Comparison of ENCODE assay signal across 8 cellular contexts in the genomic region with DNA sequence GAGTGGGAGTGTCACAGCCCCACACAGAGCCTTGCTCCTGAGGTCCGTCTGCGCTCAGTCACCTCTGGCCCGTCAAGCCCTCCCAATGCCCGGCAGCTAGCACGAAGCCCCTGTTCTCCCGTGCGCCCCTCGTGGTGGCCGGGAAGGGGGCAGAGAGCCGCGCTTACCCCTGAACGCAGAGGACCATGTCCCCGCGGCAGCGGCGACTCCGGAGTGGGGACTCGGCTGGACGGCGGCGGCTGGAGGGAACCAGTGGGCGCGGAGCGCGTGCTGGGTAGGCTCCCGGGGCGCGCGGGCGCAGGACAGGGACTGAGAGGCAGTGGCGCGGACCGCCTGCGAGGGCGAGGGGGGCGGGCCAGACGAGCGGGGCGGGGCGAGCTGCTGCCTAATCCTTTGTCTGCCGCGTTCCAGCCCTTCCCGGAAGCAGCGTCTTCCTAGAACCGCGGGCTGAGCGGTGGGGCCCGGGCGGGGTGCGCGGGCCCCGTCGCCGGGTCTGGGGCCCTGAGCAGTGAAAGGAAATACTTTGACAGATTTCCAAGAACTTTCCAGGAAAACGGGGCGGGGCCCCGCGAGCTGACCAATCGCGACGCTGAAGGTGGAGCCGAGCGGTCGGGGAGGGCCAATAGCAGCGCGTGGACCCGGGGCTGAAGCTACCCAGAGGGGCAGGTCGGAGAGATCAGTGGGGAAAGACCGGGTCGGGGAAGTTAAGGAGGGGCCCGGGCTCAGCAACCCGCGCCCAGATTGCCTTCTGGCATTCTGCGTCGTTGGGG. TPM values are rescaled to one million over a fixed set of nuclear protein-coding genes. Genes with fewer than 3 reads are reported as not detected.
DNase-seq lines count a peak whose midpoint lies in the region; ATAC-seq, FAIRE-seq and TF ChIP-seq lines count a peak whose summit lies in the region.

A gene with protein sequence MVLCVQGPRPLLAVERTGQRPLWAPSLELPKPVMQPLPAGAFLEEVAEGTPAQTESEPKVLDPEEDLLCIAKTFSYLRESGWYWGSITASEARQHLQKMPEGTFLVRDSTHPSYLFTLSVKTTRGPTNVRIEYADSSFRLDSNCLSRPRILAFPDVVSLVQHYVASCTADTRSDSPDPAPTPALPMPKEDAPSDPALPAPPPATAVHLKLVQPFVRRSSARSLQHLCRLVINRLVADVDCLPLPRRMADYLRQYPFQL (minus strand): TSS at position 311 of the 770 bp plus-strand sequence. CDS start 124 bp downstream, at position 187.

- DNase-seq in GM12892 (ENCODE audit: insufficient read length) (peak; percentile 89), NCI-H1105 treated with DMSO at 0.1 percent for 48 hours (lab: John Stamatoyannopoulos, UW) (peak; percentile 70), amniotic epithelial cell (ENCODE audit: low read depth) (peak; percentile 94), left ventricle myocardium superior (peak; percentile 97), pulmonary artery endothelial cell (ENCODE audit: low read depth, low spot score) (peak; percentile 74), vagina (ENCODE audit: extremely low spot score in 2 of 2) (peak in 1 of 2 donors; percentile 98)

- intact Hi-C loops in left ventricle myocardium superior (cut with micrococcal nuclease), result no loop called here
- intact Hi-C loops in vagina (cut with DNase I), result loop anchor here (1.0 kb wide), 1 partner anchor 40 kb away; no protein-coding TSS in a partner anchor

- peak within 1 kb of the TSS; percentile 79 to 89 for H3K4me3 ChIP-seq in vagina

- H3K27ac Mint-ChIP-seq in T-helper 1 cell treated with Interleukin-12 subunit alpha and Interleukin-12 subunit beta and Interleukin-4 antibody, amounts not matched to agents 30 μg/mL and 1 μg/mL, for 36 hours, result peak within 1 kb of the TSS; percentile 99

- TF ChIP-seq POLR2A in GM12892 (IDR thresholded peaks at IDR 0.05; ENCODE audit: low read depth, low read length) (peak; percentile 46; the same call in 1 of the 2 replicates), vagina (IDR thresholded peaks at IDR 0.05) (peak in 1 of 2 donors; percentile 90)

- peaks cover 68% of the 10 kb centered on the region for H3K4me1 ChIP-seq in vagina

- H3K36me3 ChIP-seq in vagina, result peaks cover 0 to 10% of the 10 kb centered on the region in 2 donors

- peak in 2 of 3 experiments; percentile 5 to 25 for TF ChIP-seq CTCF in vagina (IDR thresholded peaks at IDR 0.05)

- ATAC-seq in HG02678 (IDR thresholded peaks at IDR 0.05; ENCODE audit: unreplicated experiment) (peak; percentile 70), left ventricle myocardium superior (peak; percentile 80)

- H3K4me3 Mint-ChIP-seq in T-helper 1 cell treated with Interleukin-12 subunit alpha and Interleukin-12 subunit beta and Interleukin-4 antibody, amounts not matched to agents 30 μg/mL and 1 μg/mL, for 36 hours, result peak within 1 kb of the TSS; percentile 98

- peak; percentile 91 for FAIRE-seq in GM12892 (lab: Jason Lieb, UNC)

- peak within 1 kb of the TSS; percentile 91 for H3K27ac ChIP-seq in vagina

- H3K27me3 ChIP-seq in vagina, result no peaks in the 10 kb centered on the region

- H3K27me3 Mint-ChIP-seq in T-helper 1 cell treated with Interleukin-12 subunit alpha and Interleukin-12 subunit beta and Interleukin-4 antibody, amounts not matched to agents 30 μg/mL and 1 μg/mL, for 36 hours (ENCODE audit: low read depth), result no peaks in the 10 kb centered on the region

- H3K36me3 Mint-ChIP-seq in T-helper 1 cell treated with Interleukin-12 subunit alpha and Interleukin-12 subunit beta and Interleukin-4 antibody, amounts not matched to agents 30 μg/mL and 1 μg/mL, for 36 hours (ENCODE audit: low read depth), result peaks cover 68% of the 10 kb centered on the region

- H3K4me1 Mint-ChIP-seq in T-helper 1 cell treated with Interleukin-12 subunit alpha and Interleukin-12 subunit beta and Interleukin-4 antibody, amounts not matched to agents 30 μg/mL and 1 μg/mL, for 36 hours (ENCODE audit: low read depth), result peaks cover 42% of the 10 kb centered on the region

- no peaks in the 10 kb centered on the region for H3K9me3 ChIP-seq in vagina

- no peaks in the 10 kb centered on the region for H3K9me3 Mint-ChIP-seq in T-helper 1 cell treated with Interleukin-12 subunit alpha and Interleukin-12 subunit beta and Interleukin-4 antibody, amounts not matched to agents 30 μg/mL and 1 μg/mL, for 36 hours

RNA-seq across cellular contexts. Expression of the gene that starts here (rescaled TPM):
- 1.3 TPM for polyA plus RNA-seq in GM12892 (2012; ENCODE audit: missing spikeins)
- total RNA-seq in left ventricle myocardium superior, result 10.2 TPM
- 0.28 and 0.46 TPM in 2 replicates for total RNA-seq in pulmonary artery endothelial cell
- 21.9 TPM for total RNA-seq in vagina

Comparison
In these comparisons a context has a peak if more than half of its experiments do, and no peak if none do; other contexts are left out.
1. Peak in DNase-seq in pulmonary artery endothelial cell; RNA of the gene not detected or under 1 TPM.